In genomic region chr5:159262859-159263568, GRCh38 we compare ENCODE assay signal across 1 cellular context.
TF ChIP-seq lines count a peak whose summit lies in the region.

UBLCP1 (plus strand) TSS chr5:159263290; CDS start chr5:159268916, 5,626 bp downstream.

TF ChIP-seq in A549, 52 proteins besides CTCF, POLR2A, EP300 and RAD21 (continued from another document):
- TF ChIP-seq NFE2L2 (conservative IDR thresholded peaks at IDR 0.05; ENCODE audit: low read length) (no peak), PHF8 (IDR thresholded peaks at IDR 0.05; ENCODE audit: borderline replicate concordance, low read depth) (peak; percentile 72), MYC (IDR thresholded peaks at IDR 0.05; ENCODE audit: borderline replicate concordance, low read length) (no peak), EHF (CRISPR knock-in tag; IDR thresholded peaks at IDR 0.05) (no peak), PBX3 (IDR thresholded peaks at IDR 0.05) (no peak), RCOR1 (IDR thresholded peaks at IDR 0.05; ENCODE audit: low read depth, low read length) (no peak)
TF ChIP-seq in A549: peak in this region for 7.
